Comparison of ENCODE assay signal across 9 cellular contexts in genomic region chr6:43926644-43927524, GRCh38.
DNase-seq lines count a peak whose midpoint lies in the region; ATAC-seq, FAIRE-seq and TF ChIP-seq lines count a peak whose summit lies in the region.
"Had no signal": no experiment of that assay in that cellular context is flagged by ENCODE, and none has a peak within 500 bp of the region (broad histone marks: within the 10 kb centered on the region; RNA-seq: fewer than 3 reads in every experiment).

No MANE protein-coding gene starts in this region.

- no peak overlapping the region for H3K4me3 ChIP-seq in NT2/D1 (ENCODE audit: insufficient read length, low read depth)

- H3K27me3 Mint-ChIP-seq in activated T-helper 2 cell treated with anti-CD3 and anti-CD28 coated beads, Interferon-gamma antibody, Interleukin-2, Interleukin-4, amounts not matched to agents 10 μg/mL and 5 μg/mL and 100 μg/mL, durations not matched to agents 14 hours and 24 hours and 36 hours (ENCODE audit: low read depth): no peaks in the 10 kb centered on the region
- peaks cover 5 to 11% (median 9%) of the 10 kb centered on the region in 3 donors for H3K27me3 Mint-ChIP-seq in immature natural killer cell (ENCODE audit: low read depth in 3 of 3)

- H3K4me1 Mint-ChIP-seq in activated T-helper 2 cell treated with anti-CD3 and anti-CD28 coated beads, Interferon-gamma antibody, Interleukin-2, Interleukin-4, amounts not matched to agents 10 μg/mL and 5 μg/mL and 100 μg/mL, durations not matched to agents 14 hours and 24 hours and 36 hours (ENCODE audit: low read depth): peaks cover 12% of the 10 kb centered on the region
- H3K4me1 Mint-ChIP-seq in immature natural killer cell: peaks cover 33 to 45% of the 10 kb centered on the region in 2 donors

- no peak overlapping the region for H3K27ac Mint-ChIP-seq in activated T-helper 2 cell treated with anti-CD3 and anti-CD28 coated beads, Interferon-gamma antibody, Interleukin-2, Interleukin-4, amounts not matched to agents 10 μg/mL and 5 μg/mL and 100 μg/mL, durations not matched to agents 14 hours and 24 hours and 36 hours
- peak overlapping the region in 1 of 6 donors; percentile 35 for H3K27ac Mint-ChIP-seq in immature natural killer cell

- intact Hi-C loops in activated T-helper 2 cell treated with anti-CD3 and anti-CD28 coated beads, Interferon-gamma antibody, Interleukin-2, Interleukin-4, amounts not matched to agents 10 μg/mL and 5 μg/mL and 100 μg/mL, durations not matched to agents 14 hours and 24 hours and 36 hours (cut with micrococcal nuclease): loop anchor here (10.0 kb wide), 1 partner anchor 148 kb away; no protein-coding TSS in a partner anchor

- no peak overlapping the region for H3K4me3 Mint-ChIP-seq in activated T-helper 2 cell treated with anti-CD3 and anti-CD28 coated beads, Interferon-gamma antibody, Interleukin-2, Interleukin-4, amounts not matched to agents 10 μg/mL and 5 μg/mL and 100 μg/mL, durations not matched to agents 14 hours and 24 hours and 36 hours (ENCODE audit: low read depth)
- no peak overlapping the region for H3K4me3 Mint-ChIP-seq in immature natural killer cell

- DNase-seq in AG08396 (ENCODE audit: low spot score) (peak; percentile 29), HPDE6-E6E7 (ENCODE audit: extremely low spot score) (peak; percentile 80), NT2/D1 (ENCODE audit: low read depth, low spot score) (peak; percentile 57), epithelial cell of prostate (ENCODE audit: low read depth, low spot score) (peak; percentile 68), omental fat pad (ENCODE audit: low spot score) (no peak), D721Med (ENCODE audit: insufficient read length, low spot score) (no peak), immature natural killer cell (no peak)
- no peak for DNase-seq in activated T-helper 2 cell treated with anti-CD3 and anti-CD28 coated beads, Interferon-gamma antibody, Interleukin-2, Interleukin-4, amounts not matched to agents 10 μg/mL and 5 μg/mL and 100 μg/mL, durations not matched to agents 14 hours and 24 hours and 36 hours (ENCODE audit: low spot score)

- H3K36me3 ChIP-seq in NT2/D1 (ENCODE audit: insufficient read depth, insufficient read length, low read length): no peaks in the 10 kb centered on the region

- peak; percentile 90 for ATAC-seq in omental fat pad (ENCODE audit: low FRiP score)

- TF ChIP-seq CTCF in omental fat pad (IDR thresholded peaks at IDR 0.05) (no peak), D721Med (IDR thresholded peaks at IDR 0.05; ENCODE audit: insufficient read depth, missing control alignments) (no peak)

- H3K4me1 ChIP-seq in NT2/D1 (ENCODE audit: insufficient read depth, insufficient read length): no peaks in the 10 kb centered on the region

- no peak for FAIRE-seq in D721Med (lab: Jason Lieb, UNC)
- FAIRE-seq: GM18507 had no signal

- H3K27me3 ChIP-seq in NT2/D1 (ENCODE audit: insufficient read depth, insufficient read length): no peaks in the 10 kb centered on the region

- no peaks in the 10 kb centered on the region for H3K36me3 Mint-ChIP-seq in activated T-helper 2 cell treated with anti-CD3 and anti-CD28 coated beads, Interferon-gamma antibody, Interleukin-2, Interleukin-4, amounts not matched to agents 10 μg/mL and 5 μg/mL and 100 μg/mL, durations not matched to agents 14 hours and 24 hours and 36 hours (ENCODE audit: low read depth)
- H3K36me3 Mint-ChIP-seq in immature natural killer cell: no peaks in the 10 kb centered on the region

- H3K9ac ChIP-seq in NT2/D1 (ENCODE audit: insufficient read length, low read depth): no peak overlapping the region

- H3K9me3 ChIP-seq in NT2/D1 (ENCODE audit: insufficient read depth, low read length): no peaks in the 10 kb centered on the region

- peak overlapping the region; percentile 97 for H3K27ac ChIP-seq in epithelial cell of prostate

- no peaks in the 10 kb centered on the region for H3K9me3 Mint-ChIP-seq in activated T-helper 2 cell treated with anti-CD3 and anti-CD28 coated beads, Interferon-gamma antibody, Interleukin-2, Interleukin-4, amounts not matched to agents 10 μg/mL and 5 μg/mL and 100 μg/mL, durations not matched to agents 14 hours and 24 hours and 36 hours
- no peaks in the 10 kb centered on the region for H3K9me3 Mint-ChIP-seq in immature natural killer cell

Comparison
In these comparisons a context has a peak if more than half of its experiments do, and no peak if none do; other contexts are left out.
1. DNase-seq: peak in AG08396 (single experiment), HPDE6-E6E7 (single experiment), NT2/D1 (single experiment) and epithelial cell of prostate (single experiment); none in omental fat pad (single experiment), activated T-helper 2 cell treated with anti-CD3 and anti-CD28 coated beads, Interferon-gamma antibody, Interleukin-2, Interleukin-4, amounts not matched to agents 10 μg/mL and 5 μg/mL and 100 μg/mL, durations not matched to agents 14 hours and 24 hours and 36 hours (single experiment), D721Med (single experiment) and immature natural killer cell (0 of 3).